In genomic region chr5:57538341-57538955, GRCh38 we compare ENCODE assay signal across 11 cellular contexts. TPM values are rescaled to one million over a fixed set of nuclear protein-coding genes. Genes with fewer than 3 reads are reported as not detected.
DNase-seq lines count a peak whose midpoint lies in the region; ATAC-seq and TF ChIP-seq lines count a peak whose summit lies in the region.
"Had no signal": no experiment of that assay in that cellular context is flagged by ENCODE, and none has a peak within 500 bp of the region (broad histone marks: within the 10 kb centered on the region; RNA-seq: fewer than 3 reads in every experiment).

No MANE protein-coding gene starts in this region.

- peak; percentile 9 for DNase-seq in AG08396 (ENCODE audit: low spot score)
- peak; percentile 48 for DNase-seq in HS-5 (ENCODE audit: low read depth)
- peak; percentile 79 for DNase-seq in brain microvascular endothelial cell
- DNase-seq in medulla oblongata (ENCODE audit: extremely low spot score), result peak; percentile 6
- no peak for DNase-seq in progenitor cell of endocrine pancreas (ENCODE audit: low spot score, unreplicated experiment)
- DNase-seq in Right ventricle myocardium superior, result no peak
- no peak for DNase-seq in NCI-H1105 (lab: John Stamatoyannopoulos, UW)
- DNase-seq: CD8-positive, alpha-beta T cell; T-helper 1 cell had no signal

- ATAC-seq in GM21717 (IDR thresholded peaks at IDR 0.05; ENCODE audit: unreplicated experiment) (no peak), Right ventricle myocardium superior (ENCODE audit: poor library complexity) (no peak)
- ATAC-seq: CD8-positive, alpha-beta T cell had no signal

- TF ChIP-seq CTCF in brain microvascular endothelial cell (IDR thresholded peaks at IDR 0.05; ENCODE audit: low read depth, low read length, missing control alignments), result no peak
- TF ChIP-seq CTCF in progenitor cell of endocrine pancreas (IDR thresholded peaks at IDR 0.05; ENCODE audit: unreplicated experiment), result no peak

- H3K36me3 ChIP-seq in brain microvascular endothelial cell (replicated peaks), result no peaks in the 10 kb centered on the region

- H3K36me3 Mint-ChIP-seq in progenitor cell of endocrine pancreas (ENCODE audit: insufficient read depth), result no peaks in the 10 kb centered on the region
- H3K36me3 Mint-ChIP-seq: CD8-positive, alpha-beta T cell had no signal

- peak overlapping the region; percentile 87 for H3K27ac ChIP-seq in brain microvascular endothelial cell

- no peak overlapping the region for H3K27ac Mint-ChIP-seq in progenitor cell of endocrine pancreas
- H3K27ac Mint-ChIP-seq: CD8-positive, alpha-beta T cell had no signal

- no peaks in the 10 kb centered on the region for H3K4me1 Mint-ChIP-seq in progenitor cell of endocrine pancreas (ENCODE audit: low read depth)

- H3K27me3 ChIP-seq in brain microvascular endothelial cell (replicated peaks), result no peaks in the 10 kb centered on the region

- H3K4me3 Mint-ChIP-seq in progenitor cell of endocrine pancreas (ENCODE audit: low read depth), result no peak overlapping the region
- H3K4me3 Mint-ChIP-seq: CD8-positive, alpha-beta T cell had no signal

- H3K27me3 Mint-ChIP-seq in progenitor cell of endocrine pancreas, result no peaks in the 10 kb centered on the region

- in situ Hi-C loops in brain microvascular endothelial cell (cut with HindIII; ENCODE audit: low pct_ligation_motif_present, low sequenced_read_pairs), result no loop called here

- intact Hi-C loops in Right ventricle myocardium superior (cut with DNase I), result no loop called here

- no peak overlapping the region for H3K4me3 ChIP-seq in brain microvascular endothelial cell (ENCODE audit: low read depth, low read length)

- no peaks in the 10 kb centered on the region for H3K9me3 Mint-ChIP-seq in progenitor cell of endocrine pancreas (ENCODE audit: low read depth)
- H3K9me3 Mint-ChIP-seq: CD8-positive, alpha-beta T cell had no signal

RNA-seq across cellular contexts. Expression of gene ACTBL2, which starts 55.8 kb away (rescaled TPM):
- total RNA-seq in progenitor cell of endocrine pancreas, result not detected in 2 replicates
- total RNA-seq in Right ventricle myocardium superior, result not detected
- total RNA-seq: CD8-positive, alpha-beta T cell; NCI-H460 had no signal

Comparison
In these comparisons a context has a peak if more than half of its experiments do, and no peak if none do; other contexts are left out.
1. DNase-seq: peak in AG08396 (single experiment), HS-5 (single experiment), brain microvascular endothelial cell (single experiment) and medulla oblongata (single experiment); none in progenitor cell of endocrine pancreas (single experiment), Right ventricle myocardium superior (single experiment) and NCI-H1105 (single experiment).